Comparison of ENCODE assay signal across 29 cellular contexts in the genomic region with DNA sequence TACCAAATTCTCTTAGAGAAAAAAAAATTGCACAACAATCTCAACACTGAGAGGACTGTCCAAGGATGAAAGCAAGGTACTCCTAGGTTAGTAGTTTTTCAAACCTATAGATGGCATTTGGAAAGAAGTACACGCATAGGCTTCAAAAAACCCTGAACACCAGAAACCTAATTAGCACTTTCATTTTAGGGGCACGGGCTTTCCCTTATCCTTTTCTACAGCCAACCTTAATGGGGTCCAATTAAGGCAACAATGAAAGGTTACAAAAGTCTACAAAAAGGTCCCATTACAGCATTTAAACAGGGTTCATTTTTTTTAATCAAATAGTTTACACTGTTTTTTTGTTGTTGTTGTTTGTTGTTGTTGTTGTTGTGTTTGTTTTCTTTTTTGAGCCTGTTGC. TPM values are rescaled to one million over a fixed set of nuclear protein-coding genes. Genes with fewer than 3 reads are reported as not detected.
"Had no signal": no experiment of that assay in that cellular context is flagged by ENCODE, and none has a peak within 500 bp of the region (broad histone marks: within the 10 kb centered on the region; RNA-seq: fewer than 3 reads in every experiment).

No MANE protein-coding gene starts in this region.

- H3K27me3 ChIP-seq: colonic mucosa, dorsolateral prefrontal cortex, transverse colon, uterus had no signal

- H3K9me3 Mint-ChIP-seq: activated naive CD4-positive, alpha-beta T cell treated with anti-CD3 and anti-CD28 coated beads, Interleukin-2, amount 10 ng/mL, durations not matched to agents 7 days and 5 days; activated T-cell treated with anti-CD3 and anti-CD28 coated beads, Interleukin-2, amount 50 U/mL, for 24 hours; effector memory CD8-positive, alpha-beta T cell; natural killer cell; stimulated activated effector memory CD8-positive, alpha-beta T cell treated with anti-CD3 and anti-CD28 coated beads, Interleukin-12 subunit alpha, Interleukin-12 subunit beta, amount 100 ng/mL, for 72 hours had no signal

- H3K36me3 ChIP-seq: colonic mucosa, left ventricle myocardium inferior, transverse colon, uterus had no signal

- H3K4me1 ChIP-seq: uterus had no signal

- H3K4me3 ChIP-seq: colonic mucosa, dorsolateral prefrontal cortex, left ventricle myocardium inferior, transverse colon, uterus had no signal

- H3K27ac Mint-ChIP-seq: activated naive CD4-positive, alpha-beta T cell treated with anti-CD3 and anti-CD28 coated beads, Interleukin-2, amount 10 ng/mL, durations not matched to agents 7 days and 5 days; effector memory CD8-positive, alpha-beta T cell; mesothelial cell of epicardium; natural killer cell; stimulated activated effector memory CD8-positive, alpha-beta T cell treated with anti-CD3 and anti-CD28 coated beads, Interleukin-12 subunit alpha, Interleukin-12 subunit beta, amount 100 ng/mL, for 72 hours had no signal

- H3K4me3 Mint-ChIP-seq: activated naive CD4-positive, alpha-beta T cell treated with anti-CD3 and anti-CD28 coated beads, Interleukin-2, amount 10 ng/mL, durations not matched to agents 7 days and 5 days; effector memory CD8-positive, alpha-beta T cell; mesothelial cell of epicardium; natural killer cell had no signal

- ATAC-seq: effector memory CD8-positive, alpha-beta T cell; esophagus mucosa; natural killer cell; right cardiac atrium; stimulated activated effector memory CD8-positive, alpha-beta T cell treated with anti-CD3 and anti-CD28 coated beads, Interleukin-12 subunit alpha, Interleukin-12 subunit beta, amount 100 ng/mL, for 72 hours had no signal

- H3K9me3 ChIP-seq: colonic mucosa, left ventricle myocardium inferior, transverse colon, uterus had no signal

- DNase-seq: activated CD4-positive, alpha-beta T cell treated with anti-CD3 and anti-CD28 coated beads for 1 hour; activated CD4-positive, alpha-beta T cell treated with anti-CD3 and anti-CD28 coated beads, Interleukin-2, amount 50 U/mL, for 4 hours; activated CD8-positive, alpha-beta memory T cell treated with anti-CD3 and anti-CD28 coated beads, Interleukin-2, amount 50 U/mL, for 4 hours; activated effector memory CD4-positive, alpha-beta T cell treated with anti-CD3 and anti-CD28 coated beads, Interleukin-2, amount 50 U/mL, for 16 hours; activated naive CD4-positive, alpha-beta T cell treated with anti-CD3 and anti-CD28 coated beads, Interleukin-2, amount 10 ng/mL, durations not matched to agents 7 days and 5 days; activated T-cell treated with anti-CD3 and anti-CD28 coated beads, Interleukin-2, amount 50 U/mL, for 24 hours; aorta; central memory CD4-positive, alpha-beta T cell; colonic mucosa; dorsolateral prefrontal cortex; effector memory CD8-positive, alpha-beta T cell; foreskin melanocyte; hypothalamus; left ventricle myocardium inferior; natural killer cell; nucleus accumbens; right cardiac atrium; stimulated activated CD4-positive, alpha-beta T cell treated with anti-CD3 and anti-CD28 coated beads, Interleukin-12 subunit alpha, Interleukin-12 subunit beta, amount 100 ng/mL, for 4 hours; stimulated activated CD4-positive, alpha-beta T cell treated with anti-CD3 and anti-CD28 coated beads, Interleukin-1b, Interleukin-23, amount 100 ng/mL, for 48 hours; T-helper 1 cell; transverse colon; uterus had no signal

- H3K36me3 Mint-ChIP-seq: natural killer cell had no signal

- H3K27me3 Mint-ChIP-seq: activated naive CD4-positive, alpha-beta T cell treated with anti-CD3 and anti-CD28 coated beads, Interleukin-2, amount 10 ng/mL, durations not matched to agents 7 days and 5 days; activated T-cell treated with anti-CD3 and anti-CD28 coated beads, Interleukin-2, amount 50 U/mL, for 24 hours; effector memory CD8-positive, alpha-beta T cell had no signal

- H3K27ac ChIP-seq: colonic mucosa, dorsolateral prefrontal cortex, left ventricle myocardium inferior, parathyroid adenoma, transverse colon, uterus had no signal

RNA-seq across cellular contexts. Expression of gene PCAT6, which starts 8.7 kb away (rescaled TPM):
- total RNA-seq: lung microvascular endothelial cell, skeletal muscle tissue, temporal lobe, transverse colon, uterus had no signal
